ENCODE assay signal across 9 cellular contexts in the genomic region with DNA sequence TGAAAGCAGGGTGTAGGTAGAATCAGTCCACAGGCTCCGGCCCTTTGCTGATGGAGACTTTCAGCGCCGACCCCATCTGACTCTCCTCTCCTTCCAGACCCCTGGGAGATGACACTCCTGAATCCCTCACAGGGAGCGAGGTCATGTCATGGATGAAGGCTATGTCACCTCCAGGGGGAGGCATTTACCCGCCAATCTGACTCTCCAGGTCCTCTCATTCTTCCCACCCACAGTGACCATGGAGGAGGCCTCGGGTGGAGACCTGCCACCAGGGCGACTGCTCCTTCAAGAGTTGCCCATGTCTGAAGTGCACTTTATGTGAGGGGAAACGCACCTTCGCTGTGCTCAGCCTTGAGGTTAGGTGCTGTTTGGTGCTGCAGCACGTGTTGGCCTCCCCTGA.
DNase-seq lines count a peak whose midpoint lies in the region; ATAC-seq and TF ChIP-seq lines count a peak whose summit lies in the region.
"Had no signal": no experiment of that assay in that cellular context is flagged by ENCODE, and none has a peak within 500 bp of the region (broad histone marks: within the 10 kb centered on the region; RNA-seq: fewer than 3 reads in every experiment).

No MANE protein-coding gene starts in this region.

- no peaks in the 10 kb centered on the region for H3K36me3 Mint-ChIP-seq in activated T-cell treated with anti-CD3 and anti-CD28 coated beads, Interleukin-2, amount 50 U/mL, for 72 hours (ENCODE audit: insufficient read depth in 2 of 2)
- H3K36me3 Mint-ChIP-seq in stimulated activated memory B cell treated with anti-CD40 and anti-IgM and Interleukin-4, amounts not matched to agents 10 μg/mL and 1 μg/mL and 100 μg/mL, for 72 hours, result no peaks in the 10 kb centered on the region

- peaks cover 93% of the 10 kb centered on the region for H3K4me1 Mint-ChIP-seq in activated T-cell treated with anti-CD3 and anti-CD28 coated beads, Interleukin-2, amount 50 U/mL, for 72 hours (ENCODE audit: low read depth)
- H3K4me1 Mint-ChIP-seq in stimulated activated memory B cell treated with anti-CD40 and anti-IgM and Interleukin-4, amounts not matched to agents 10 μg/mL and 1 μg/mL and 100 μg/mL, for 72 hours, result peaks cover 90% of the 10 kb centered on the region

- TF ChIP-seq POLR2A in erythroblast (IDR thresholded peaks at IDR 0.05; ENCODE audit: low read length), result no peak

- H3K4me3 Mint-ChIP-seq in activated T-cell treated with anti-CD3 and anti-CD28 coated beads, Interleukin-2, amount 50 U/mL, for 72 hours, result peak overlapping the region; percentile 42 to 85
- H3K4me3 Mint-ChIP-seq in stimulated activated memory B cell treated with anti-CD40 and anti-IgM and Interleukin-4, amounts not matched to agents 10 μg/mL and 1 μg/mL and 100 μg/mL, for 72 hours, result no peak overlapping the region

- no peaks in the 10 kb centered on the region for H3K9me3 Mint-ChIP-seq in activated T-cell treated with anti-CD3 and anti-CD28 coated beads, Interleukin-2, amount 50 U/mL, for 72 hours
- no peaks in the 10 kb centered on the region for H3K9me3 Mint-ChIP-seq in stimulated activated memory B cell treated with anti-CD40 and anti-IgM and Interleukin-4, amounts not matched to agents 10 μg/mL and 1 μg/mL and 100 μg/mL, for 72 hours

- no peak for ATAC-seq in activated T-cell treated with anti-CD3 and anti-CD28 coated beads, Interleukin-2, amount 50 U/mL, for 72 hours (replicated peaks in 1 of 2)
- ATAC-seq in stimulated activated memory B cell treated with anti-CD40 and anti-IgM and Interleukin-4, amounts not matched to agents 10 μg/mL and 1 μg/mL and 100 μg/mL, for 72 hours, result no peak
- ATAC-seq in HG03135 (IDR thresholded peaks at IDR 0.05; ENCODE audit: unreplicated experiment) (no peak), HG03025 (IDR thresholded peaks at IDR 0.05; ENCODE audit: low FRiP score, unreplicated experiment) (no peak)

- DNase-seq in activated T-cell treated with anti-CD3 and anti-CD28 coated beads, Interleukin-2, amount 50 U/mL, for 72 hours, result peak; percentile 48 to 58
- no peak for DNase-seq in activated T-cell treated with anti-CD3 and anti-CD28 coated beads, Interleukin-2, amount 50 U/mL, for 1 hour
- DNase-seq in RPMI7951 (ENCODE audit: low read depth) (peak; percentile 35), erythroblast (lab: John Stamatoyannopoulos, UW) (peak; percentile 51 to 54), NCI-H510A treated with DMSO at 0.1 percent for 48 hours (lab: John Stamatoyannopoulos, UW) (no peak)
- DNase-seq: PC-9 had no signal

- H3K27me3 Mint-ChIP-seq in activated T-cell treated with anti-CD3 and anti-CD28 coated beads, Interleukin-2, amount 50 U/mL, for 72 hours (ENCODE audit: low read depth), result no peaks in the 10 kb centered on the region
- no peaks in the 10 kb centered on the region for H3K27me3 Mint-ChIP-seq in stimulated activated memory B cell treated with anti-CD40 and anti-IgM and Interleukin-4, amounts not matched to agents 10 μg/mL and 1 μg/mL and 100 μg/mL, for 72 hours

- H3K27ac Mint-ChIP-seq in activated T-cell treated with anti-CD3 and anti-CD28 coated beads, Interleukin-2, amount 50 U/mL, for 72 hours, result peak overlapping the region; percentile 83
- peak overlapping the region; percentile 99 for H3K27ac Mint-ChIP-seq in stimulated activated memory B cell treated with anti-CD40 and anti-IgM and Interleukin-4, amounts not matched to agents 10 μg/mL and 1 μg/mL and 100 μg/mL, for 72 hours

Comparison
In these comparisons a context has a peak if more than half of its experiments do, and no peak if none do; other contexts are left out.
1. DNase-seq: peak in activated T-cell treated with anti-CD3 and anti-CD28 coated beads, Interleukin-2, amount 50 U/mL, for 72 hours (2 of 2), RPMI7951 (single experiment) and erythroblast (2 of 2); none in activated T-cell treated with anti-CD3 and anti-CD28 coated beads, Interleukin-2, amount 50 U/mL, for 1 hour (single experiment) and NCI-H510A treated with DMSO at 0.1 percent for 48 hours (single experiment).